ENCODE assay signal across 21 cellular contexts in the genomic region with DNA sequence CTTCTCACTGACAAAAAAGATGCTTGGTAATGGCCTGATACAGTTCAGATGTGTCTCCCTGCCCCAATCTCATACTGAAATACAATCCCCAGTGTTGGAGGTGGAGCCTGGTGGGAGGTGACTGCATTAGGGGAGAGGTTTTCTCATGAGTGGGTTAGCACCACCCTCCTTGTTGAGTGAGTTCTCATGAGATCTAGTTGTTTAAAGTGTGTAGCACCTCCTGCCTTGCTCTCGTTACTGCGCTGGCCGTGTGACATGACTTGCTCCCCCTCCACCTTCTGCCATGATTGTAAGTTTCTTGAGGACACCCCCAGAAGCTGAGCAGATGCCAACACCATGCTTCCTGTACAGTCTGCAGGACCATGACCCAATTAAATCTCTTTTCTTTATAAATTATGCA. TPM values are rescaled to one million over a fixed set of nuclear protein-coding genes. Genes with fewer than 3 reads are reported as not detected.
A peak's percentile ranks its signal among the peaks of the same experiment; 100 is the strongest.
DNase-seq lines count a peak whose midpoint lies in the region; ATAC-seq, FAIRE-seq and TF ChIP-seq lines count a peak whose summit lies in the region.
"Had no signal": no experiment of that assay in that cellular context is flagged by ENCODE, and none has a peak within 500 bp of the region (broad histone marks: within the 10 kb centered on the region; RNA-seq: fewer than 3 reads in every experiment).

No MANE protein-coding gene starts in this region.

- no peak overlapping the region for H2BK12ac ChIP-seq in H9 (ENCODE audit: insufficient read length, low read depth, low read length)

- no peak overlapping the region for H3K4ac ChIP-seq in H9 (ENCODE audit: low read depth, low read length)

- H3T11ph ChIP-seq in H9 (ENCODE audit: low read length): no peak overlapping the region

- peaks cover 17% of the 10 kb centered on the region for H3K36me3 Mint-ChIP-seq in activated CD4-positive, alpha-beta T cell treated with anti-CD3 and anti-CD28 coated beads for 36 hours (ENCODE audit: low read depth)
- H3K36me3 Mint-ChIP-seq in H9 (ENCODE audit: insufficient read depth in 1 of 3, low read depth in 3 of 3) (peaks cover 11 to 33% (median 17%) of the 10 kb centered on the region in 3 experiments), endodermal cell (ENCODE audit: low read depth) (peaks cover 22% of the 10 kb centered on the region)

- peaks cover 4% of the 10 kb centered on the region for H3K79me1 ChIP-seq in H9 (ENCODE audit: insufficient read depth, low read depth, low read length, poor library complexity, severe bottlenecking)

- SMC1A ChIA-PET in GM12878 (lab: Charles Lee; ENCODE audit: uncharacterized antibody, unreplicated experiment): interaction anchor here (1.2 to 2.2 kb wide), 3 partner anchors 23 to 85 kb away, joined by 3 to 6 read pairs (median 4); no protein-coding TSS in a partner anchor

- TF ChIP-seq EP300 in GM12878 (IDR thresholded peaks at IDR 0.05; ENCODE audit: borderline replicate concordance in 1 of 2, control insufficient read depth in 1 of 2, low read depth in 2 of 2, low read length in 2 of 2): no peak

- no peak overlapping the region for H2BK5ac ChIP-seq in H9 (ENCODE audit: insufficient read length, low read length)

- no peak overlapping the region for H4K91ac ChIP-seq in H9 (ENCODE audit: insufficient read length, low read depth, low read length)

- in situ Hi-C loops in GM12878 (cut with MboI): no loop called here

- no peak for FAIRE-seq in GM12878 (lab: Jason Lieb, UNC)
- FAIRE-seq: G401.6, GM19239 had no signal

- no peak overlapping the region for H4K5ac ChIP-seq in H9 (ENCODE audit: insufficient read length, low read depth, low read length)

- peak; percentile 22 for DNase-seq in activated CD4-positive, alpha-beta T cell treated with anti-CD3 and anti-CD28 coated beads for 36 hours
- DNase-seq in activated CD4-positive, alpha-beta T cell treated with anti-CD3 and anti-CD28 coated beads, Interleukin-2, amount 50 U/mL, for 1 hour: no peak
- no peak for DNase-seq in H9
- DNase-seq in GM12878 (ENCODE audit: low read depth, low spot score): no peak
- no peak for DNase-seq in endodermal cell
- no peak for DNase-seq in HuH-7 (ENCODE audit: low spot score)
- DNase-seq in NCI-H128 (lab: John Stamatoyannopoulos, UW; ENCODE audit: unreplicated experiment): no peak
- DNase-seq: C1 segment of cervical spinal cord; Calu3; CD4-positive, alpha-beta T cell; DMS 273 treated with DMSO at 0.1 percent for 48 hours; DMS79 treated with DMSO at 0.1 percent for 48 hours; EL; GM23248; H7; IMR-90; KG1 had no signal

- H3K27me3 ChIP-seq in H9 (ENCODE audit: insufficient read depth, low read length) (no peaks in the 10 kb centered on the region; the same call in 1 of the 2 replicates), GM12878 (replicated peaks in 1 of 2; ENCODE audit: control insufficient read depth in 2 of 2, insufficient read depth in 2 of 2, low read length in 1 of 2) (no peaks in the 10 kb centered on the region), endodermal cell (ENCODE audit: control insufficient read depth, insufficient read depth, low read length, poor library complexity, severe bottlenecking) (no peaks in the 10 kb centered on the region)

- H3K9ac ChIP-seq in H9 (ENCODE audit: extremely low read depth, insufficient read length, low read length) (no peak overlapping the region), GM12878 (ENCODE audit: control insufficient read depth, insufficient read depth, low read length) (no peak overlapping the region), endodermal cell (ENCODE audit: extremely low read depth, low read length, poor library complexity, severe bottlenecking) (no peak overlapping the region)
- H3K9ac ChIP-seq: GM23248 had no signal

- H3K9me3 Mint-ChIP-seq in activated CD4-positive, alpha-beta T cell treated with anti-CD3 and anti-CD28 coated beads for 36 hours (ENCODE audit: low read depth): no peaks in the 10 kb centered on the region
- H3K9me3 Mint-ChIP-seq in H9: no peaks in the 10 kb centered on the region
- H3K9me3 Mint-ChIP-seq in endodermal cell: no peaks in the 10 kb centered on the region
- H3K9me3 Mint-ChIP-seq: CD4-positive, alpha-beta T cell had no signal

- intact Hi-C loops in activated CD4-positive, alpha-beta T cell treated with anti-CD3 and anti-CD28 coated beads for 36 hours (cut with DNase I, micrococcal nuclease): no loop called here
- intact Hi-C loops in GM12878 (cut with micrococcal nuclease; ENCODE audit: unreplicated experiment): no loop called here

- WGBS in H9 (ENCODE audit: extremely low coverage, insufficient read length, low lambda C conversion rate): no CpG with 5 or more reads among the region's 3 CpGs
- 85% methylated on average over 3 of the region's 3 CpGs for WGBS in GM12878 (ENCODE audit: insufficient coverage, insufficient replicate concordance, low lambda C conversion rate, missing lambda C conversion rate)
- WGBS in endodermal cell (ENCODE audit: insufficient coverage in 1 of 2, insufficient read length in 1 of 2), 2 experiments: 71 to 89% methylated on average over 3 of the region's 3 CpGs

- no peak overlapping the region for H3K14ac ChIP-seq in H9 (ENCODE audit: insufficient read depth, low read length)

- H2BK20ac ChIP-seq in H9 (ENCODE audit: low read depth, low read length, poor library complexity, severe bottlenecking): no peak overlapping the region

- H2BK15ac ChIP-seq in H9 (ENCODE audit: low read depth, low read length): no peak overlapping the region

- H2AK5ac ChIP-seq in H9 (ENCODE audit: insufficient read length, low read length): no peak overlapping the region

- peaks cover 18 to 47% of the 10 kb centered on the region in 2 experiments for H3K36me3 ChIP-seq in GM12878 (ENCODE audit: control insufficient read depth in 2 of 2, insufficient read depth in 2 of 2, low read length in 1 of 2)
- H3K36me3 ChIP-seq in endodermal cell (ENCODE audit: control insufficient read depth, insufficient read depth, low read length): peaks cover 83% of the 10 kb centered on the region

- TF ChIP-seq CTCF in H9 (conservative IDR thresholded peaks at IDR 0.05): peak; percentile 32; the same call in 2 of the 3 replicates
- TF ChIP-seq CTCF in GM12878 (IDR thresholded peaks at IDR 0.05 in 2 of 3, conservative IDR thresholded peaks at IDR 0.05 in 1 of 3; ENCODE audit: control insufficient read depth in 2 of 3, extremely low read depth in 1 of 3, insufficient read depth in 1 of 3, low read depth in 3 of 3, low read length in 3 of 3): no peak
- TF ChIP-seq CTCF in endodermal cell (conservative IDR thresholded peaks at IDR 0.05): peak; percentile 39

- CTCF ChIA-PET in activated CD4-positive, alpha-beta T cell treated with anti-CD3 and anti-CD28 coated beads for 36 hours (lab: Charles Lee): interaction anchor here (0.6 to 1.7 kb wide), 4 partner anchors 10 to 51 kb away, joined by 3 to 6 read pairs (median 3); no protein-coding TSS in a partner anchor
- CTCF ChIA-PET in GM12878 (lab: Yijun Ruan, JAX): interaction anchor here (0.8 to 1.1 kb wide), 2 partner anchors 12 to 21 kb away, joined by 3 read pairs; no protein-coding TSS in a partner anchor

- TF ChIP-seq RAD21 in GM12878 (IDR thresholded peaks at IDR 0.05; ENCODE audit: insufficient read depth, low read depth, low read length): no peak

- H3K9me3 ChIP-seq in H9 (ENCODE audit: control insufficient read depth, low read depth, low read length) (no peaks in the 10 kb centered on the region), GM12878 (replicated peaks; ENCODE audit: control insufficient read depth, insufficient read depth, low read length) (no peaks in the 10 kb centered on the region), endodermal cell (ENCODE audit: control insufficient read depth, low read length) (no peaks in the 10 kb centered on the region)

- no peak for TF ChIP-seq POLR2A in GM12878 (IDR thresholded peaks at IDR 0.05; ENCODE audit: low read depth, low read length)

- ATAC-seq in activated CD4-positive, alpha-beta T cell treated with anti-CD3 and anti-CD28 coated beads for 36 hours: peak; percentile 23
- no peak for ATAC-seq in GM12878
- no peak for ATAC-seq in HG02588 (IDR thresholded peaks at IDR 0.05; ENCODE audit: unreplicated experiment)

- no peak overlapping the region for H2AFZ ChIP-seq in H9 (ENCODE audit: low read length)
- H2AFZ ChIP-seq in GM12878 (ENCODE audit: control insufficient read depth, low read depth, low read length): no peak overlapping the region
- H2AFZ ChIP-seq: GM23248 had no signal

- BruUV-seq in GM12878 (replicated peaks; lab: Mats Ljungman, UMichigan): no TSS peak

- H3K27me3 Mint-ChIP-seq in activated CD4-positive, alpha-beta T cell treated with anti-CD3 and anti-CD28 coated beads for 36 hours: no peaks in the 10 kb centered on the region
- H3K27me3 Mint-ChIP-seq in H9 (ENCODE audit: low read depth): no peaks in the 10 kb centered on the region
- no peaks in the 10 kb centered on the region for H3K27me3 Mint-ChIP-seq in endodermal cell (ENCODE audit: insufficient read depth)
- H3K27me3 Mint-ChIP-seq: B cell; CD4-positive, alpha-beta T cell had no signal

- H3K4me2 ChIP-seq in H9 (ENCODE audit: insufficient read depth, insufficient read length, low read length): no peak overlapping the region
- peak overlapping the region; percentile 11; the same call in 1 of the 2 replicates for H3K4me2 ChIP-seq in GM12878 (ENCODE audit: control insufficient read depth, insufficient read depth)

- H3K79me2 ChIP-seq in H9 (ENCODE audit: insufficient read depth, low read length): peaks cover 6% of the 10 kb centered on the region; the same call in 1 of the 2 replicates
- H3K79me2 ChIP-seq in GM12878 (ENCODE audit: control insufficient read depth, insufficient read depth, low read length): peaks cover 43% of the 10 kb centered on the region

- H2BK120ac ChIP-seq in H9 (ENCODE audit: low read depth, low read length, poor library complexity, severe bottlenecking): no peak overlapping the region

- H3K4me3 Mint-ChIP-seq in activated CD4-positive, alpha-beta T cell treated with anti-CD3 and anti-CD28 coated beads for 36 hours: no peak overlapping the region
- no peak overlapping the region for H3K4me3 Mint-ChIP-seq in H9
- H3K4me3 Mint-ChIP-seq in endodermal cell: no peak overlapping the region
- H3K4me3 Mint-ChIP-seq: B cell; CD4-positive, alpha-beta T cell had no signal

- H3K18ac ChIP-seq in H9 (ENCODE audit: insufficient read length, low read depth, low read length): no peak overlapping the region

- no peak overlapping the region for H3K23ac ChIP-seq in H9 (ENCODE audit: insufficient read length, low read depth, low read length)

- H3K4me3 ChIP-seq in GM12878 (no peak overlapping the region), endodermal cell (ENCODE audit: low read length) (no peak overlapping the region)
- H3K4me3 ChIP-seq: GM23248 had no signal

- H3K4me1 Mint-ChIP-seq in activated CD4-positive, alpha-beta T cell treated with anti-CD3 and anti-CD28 coated beads for 36 hours: peaks cover 18% of the 10 kb centered on the region
- no peaks in the 10 kb centered on the region for H3K4me1 Mint-ChIP-seq in H9
- H3K4me1 Mint-ChIP-seq in endodermal cell: peaks cover 11% of the 10 kb centered on the region

- RAD21 ChIA-PET in GM12878 (lab: Charles Lee; ENCODE audit: unreplicated experiment): interaction anchor here (1.2 kb wide), 1 partner anchor 85 kb away, joined by 4 read pairs; no protein-coding TSS in a partner anchor

- H3K23me2 ChIP-seq in H9 (ENCODE audit: insufficient read length, low read depth, low read length, poor library complexity, severe bottlenecking): peaks cover 6% of the 10 kb centered on the region

- H4K8ac ChIP-seq in H9 (replicated peaks; ENCODE audit: insufficient read length, low read depth, low read length): no peak overlapping the region

- POLR2A ChIA-PET in activated CD4-positive, alpha-beta T cell treated with anti-CD3 and anti-CD28 coated beads for 36 hours (lab: Charles Lee): no interaction called here
- POLR2A ChIA-PET in GM12878 (lab: Charles Lee): interaction anchor here (0.6 kb wide), 2 partner anchors 8 to 15 kb away, joined by 3 to 4 read pairs; no protein-coding TSS in a partner anchor

- H3K27ac ChIP-seq in H9 (ENCODE audit: insufficient read length, low read depth, low read length): no peak overlapping the region
- H3K27ac ChIP-seq in GM12878 (ENCODE audit: control insufficient read depth, insufficient read depth): no peak overlapping the region
- no peak overlapping the region for H3K27ac ChIP-seq in endodermal cell (ENCODE audit: low read depth, low read length)
- H3K27ac ChIP-seq: GM23248 had no signal

- H3K4me1 ChIP-seq in H9 (ENCODE audit: insufficient read depth, low read length) (peaks cover 3% of the 10 kb centered on the region; the same call in 1 of the 2 replicates), GM12878 (ENCODE audit: control insufficient read depth, insufficient read depth, low read length) (no peaks in the 10 kb centered on the region; the same call in 1 of the 2 replicates), endodermal cell (ENCODE audit: control insufficient read depth, insufficient read depth, low read length) (peaks cover 7% of the 10 kb centered on the region)

- peak overlapping the region; percentile 38 for H3K27ac Mint-ChIP-seq in activated CD4-positive, alpha-beta T cell treated with anti-CD3 and anti-CD28 coated beads for 36 hours
- H3K27ac Mint-ChIP-seq in H9 (no peak overlapping the region; a peak in 1 of 7 replicates), endodermal cell (peak overlapping the region; percentile 66)
- H3K27ac Mint-ChIP-seq: B cell; CD4-positive, alpha-beta T cell had no signal

- no peak overlapping the region for H3K56ac ChIP-seq in H9 (ENCODE audit: insufficient read length, low read depth, low read length)

- H4K20me1 ChIP-seq in H9 (ENCODE audit: control insufficient read depth, insufficient read depth, insufficient read length) (peaks cover 2% of the 10 kb centered on the region), GM12878 (ENCODE audit: control insufficient read depth, insufficient read depth) (no peaks in the 10 kb centered on the region)

RNA-seq across cellular contexts. Expression of a gene that starts 5.0 kb away (rescaled TPM):
- 10 to 100 TPM; 59.3 to 77.0 TPM for total RNA-seq in activated CD4-positive, alpha-beta T cell treated with anti-CD3 and anti-CD28 coated beads for 36 hours
- total RNA-seq in H9 (2021): 81.1 and 83.3 TPM in 2 replicates
- total RNA-seq in GM12878 (2013; cell fraction: nucleolus; rRNA removed): 85.7 and 95.6 TPM in 2 replicates
- 54.1 and 56.1 TPM in 2 replicates for total RNA-seq in GM12878 (2014; rRNA removed)
- total RNA-seq in GM12878 (2014; rRNA removed; fragmentation: Illumina TruSeq; extraction: Trizol): 40.3 and 43.8 TPM in 2 replicates
- total RNA-seq in GM12878 (2021): 45.5 and 50.0 TPM in 2 replicates
- 28.5 TPM for polyA plus RNA-seq in GM12878 (2011; ENCODE audit: low read depth)
- 9.6 and 17.0 TPM in 2 replicates for polyA plus RNA-seq in GM12878 (2011; rRNA removed)
- 18.1 and 18.7 TPM in 2 replicates for polyA plus RNA-seq in GM12878 (2011; cell fraction: cytosol; rRNA removed)
- 28.0 and 37.2 TPM in 2 replicates for polyA plus RNA-seq in GM12878 (2011; cell fraction: nucleus; rRNA removed)
- polyA plus RNA-seq in GM12878 (2012): 31.6 and 36.2 TPM in 2 replicates
- 51.0 and 56.5 TPM in 2 replicates for polyA plus RNA-seq in GM12878 (2014; fragmentation: Illumina TruSeq; extraction: Trizol)
- polyA plus RNA-seq in GM12878 (2014; fragmentation: Nextera tagmentation; extraction: Ambion mirVana): 10 to 100 TPM; 14.7 to 21.9 TPM
- polyA plus RNA-seq in GM12878 (2014; rRNA removed): 35.5 and 41.6 TPM in 2 replicates
- 100 to 1,000 TPM in 1 of 2 experiments, 10 to 100 TPM in 1; 98.5 to 100 TPM for polyA plus RNA-seq in GM12878 (2016; fragmentation: Nextera tagmentation; extraction: Ambion mirVana)
- polyA minus RNA-seq in GM12878 (2011; rRNA and poly(A)+ RNA removed): 18.0 and 22.7 TPM in 2 replicates
- 11.0 and 26.6 TPM in 2 replicates for polyA minus RNA-seq in GM12878 (2011; cell fraction: cytosol; rRNA and poly(A)+ RNA removed)
- 32.3 and 51.6 TPM in 2 replicates for polyA minus RNA-seq in GM12878 (2011; cell fraction: nucleus; rRNA and poly(A)+ RNA removed)
- total RNA-seq in endodermal cell: 10 to 100 TPM; 40.1 to 43.3 TPM
- 37.0 TPM for polyA plus RNA-seq in endodermal cell (2013, experiment 1 of 2)
- 38.7 TPM for polyA plus RNA-seq in endodermal cell (2013, experiment 2 of 2)

RNA-seq across cellular contexts. Expression of a gene that starts 6.0 kb away (rescaled TPM):
- 10 to 100 TPM; 21.4 to 28.0 TPM for total RNA-seq in activated CD4-positive, alpha-beta T cell treated with anti-CD3 and anti-CD28 coated beads for 36 hours
- total RNA-seq in H9 (2021): 41.5 and 45.6 TPM in 2 replicates
- 150 and 163 TPM in 2 replicates for total RNA-seq in GM12878 (2013; cell fraction: nucleolus; rRNA removed)
- 19.8 and 25.3 TPM in 2 replicates for total RNA-seq in GM12878 (2014; rRNA removed)
- total RNA-seq in GM12878 (2014; rRNA removed; fragmentation: Illumina TruSeq; extraction: Trizol): 13.5 and 14.9 TPM in 2 replicates
- total RNA-seq in GM12878 (2021): 32.0 and 37.3 TPM in 2 replicates
- polyA plus RNA-seq in GM12878 (2011; ENCODE audit: low read depth): 30.9 TPM
- 18.1 and 27.9 TPM in 2 replicates for polyA plus RNA-seq in GM12878 (2011; rRNA removed)
- polyA plus RNA-seq in GM12878 (2011; cell fraction: cytosol; rRNA removed): 42.1 and 52.0 TPM in 2 replicates
- polyA plus RNA-seq in GM12878 (2011; cell fraction: nucleus; rRNA removed): 296 and 299 TPM in 2 replicates
- polyA plus RNA-seq in GM12878 (2012): 47.6 and 54.4 TPM in 2 replicates
- 8.8 and 20.8 TPM in 2 replicates for polyA plus RNA-seq in GM12878 (2014; fragmentation: Illumina TruSeq; extraction: Trizol)
- polyA plus RNA-seq in GM12878 (2014; fragmentation: Nextera tagmentation; extraction: Ambion mirVana): 1 to 10 TPM in 1 of 2 experiments, under 1 TPM in 1; 0.50 to 1.6 TPM
- polyA plus RNA-seq in GM12878 (2014; rRNA removed): 50.9 and 59.0 TPM in 2 replicates
- 10 to 100 TPM in 1 of 2 experiments, 1 to 10 TPM in 1; 7.2 to 16.1 TPM for polyA plus RNA-seq in GM12878 (2016; fragmentation: Nextera tagmentation; extraction: Ambion mirVana)
- polyA minus RNA-seq in GM12878 (2011; rRNA and poly(A)+ RNA removed): 16.1 and 26.5 TPM in 2 replicates
- polyA minus RNA-seq in GM12878 (2011; cell fraction: cytosol; rRNA and poly(A)+ RNA removed): 7.8 and 10.8 TPM in 2 replicates
- 28.8 and 32.2 TPM in 2 replicates for polyA minus RNA-seq in GM12878 (2011; cell fraction: nucleus; rRNA and poly(A)+ RNA removed)
- total RNA-seq in endodermal cell: 10 to 100 TPM; 62.5 to 77.3 TPM
- polyA plus RNA-seq in endodermal cell (2013, experiment 1 of 2): 80.3 TPM
- 69.3 TPM for polyA plus RNA-seq in endodermal cell (2013, experiment 2 of 2)

RNA-seq across cellular contexts. Expression of a gene that starts 27.6 kb away (rescaled TPM):
- 10 to 100 TPM; 15.4 to 18.3 TPM for total RNA-seq in activated CD4-positive, alpha-beta T cell treated with anti-CD3 and anti-CD28 coated beads for 36 hours
- total RNA-seq in H9 (2021) (5.4 and 5.6 TPM in 2 replicates), GM12878 (2014; rRNA removed) (16.1 and 23.7 TPM in 2 replicates), GM12878 (2014; rRNA removed; fragmentation: Illumina TruSeq; extraction: Trizol) (12.4 and 13.5 TPM in 2 replicates), GM12878 (2021) (19.3 and 20.7 TPM in 2 replicates), endodermal cell (10 to 100 TPM; 10.2 to 38.0 TPM)
- total RNA-seq in GM12878 (2013; cell fraction: nucleolus; rRNA removed): 2.7 and 7.6 TPM in 2 replicates
- 14.1 TPM for polyA plus RNA-seq in GM12878 (2011; ENCODE audit: low read depth)
- polyA plus RNA-seq in GM12878 (2011; rRNA removed) (11.7 TPM in 2 replicates), GM12878 (2014; fragmentation: Illumina TruSeq; extraction: Trizol) (14.9 and 18.5 TPM in 2 replicates), GM12878 (2014; fragmentation: Nextera tagmentation; extraction: Ambion mirVana) (10 to 100 TPM; 21.1 to 33.9 TPM), GM12878 (2014; rRNA removed) (15.2 and 17.5 TPM in 2 replicates), GM12878 (2016; fragmentation: Nextera tagmentation; extraction: Ambion mirVana) (10 to 100 TPM; 25.8 to 30.5 TPM)
- polyA plus RNA-seq in GM12878 (2011; cell fraction: cytosol; rRNA removed): 4.6 and 8.8 TPM in 2 replicates
- 3.0 and 3.1 TPM in 2 replicates for polyA plus RNA-seq in GM12878 (2011; cell fraction: nucleus; rRNA removed)
- polyA plus RNA-seq in GM12878 (2012): 8.0 and 13.7 TPM in 2 replicates
- polyA minus RNA-seq in GM12878 (2011; rRNA and poly(A)+ RNA removed): 5.8 and 11.1 TPM in 2 replicates
- 2.8 and 7.9 TPM in 2 replicates for polyA minus RNA-seq in GM12878 (2011; cell fraction: cytosol; rRNA and poly(A)+ RNA removed)
- polyA minus RNA-seq in GM12878 (2011; cell fraction: nucleus; rRNA and poly(A)+ RNA removed): 0.67 and 2.8 TPM in 2 replicates
- polyA plus RNA-seq in endodermal cell (2013, experiment 1 of 2): 28.8 TPM
- polyA plus RNA-seq in endodermal cell (2013, experiment 2 of 2): 28.2 TPM

RNA-seq across cellular contexts. Expression of a gene that starts 27.7 kb away (rescaled TPM):
- total RNA-seq in activated CD4-positive, alpha-beta T cell treated with anti-CD3 and anti-CD28 coated beads for 36 hours: 10 to 100 TPM; 28.5 to 31.4 TPM
- 28.6 and 35.6 TPM in 2 replicates for total RNA-seq in H9 (2021)
- 87.7 and 93.3 TPM in 2 replicates for total RNA-seq in GM12878 (2013; cell fraction: nucleolus; rRNA removed)
- total RNA-seq in GM12878 (2014; rRNA removed): 16.4 and 16.7 TPM in 2 replicates
- total RNA-seq in GM12878 (2014; rRNA removed; fragmentation: Illumina TruSeq; extraction: Trizol): 9.3 and 11.7 TPM in 2 replicates
- 28.7 and 30.3 TPM in 2 replicates for total RNA-seq in GM12878 (2021)
- 19.8 TPM for polyA plus RNA-seq in GM12878 (2011; ENCODE audit: low read depth)
- polyA plus RNA-seq in GM12878 (2011; rRNA removed): 20.1 and 27.2 TPM in 2 replicates
- polyA plus RNA-seq in GM12878 (2011; cell fraction: cytosol; rRNA removed): 43.8 and 72.2 TPM in 2 replicates
- 67.9 and 71.8 TPM in 2 replicates for polyA plus RNA-seq in GM12878 (2011; cell fraction: nucleus; rRNA removed)
- polyA plus RNA-seq in GM12878 (2012): 17.5 and 19.5 TPM in 2 replicates
- 16.2 and 21.4 TPM in 2 replicates for polyA plus RNA-seq in GM12878 (2014; fragmentation: Illumina TruSeq; extraction: Trizol)
- polyA plus RNA-seq in GM12878 (2014; fragmentation: Nextera tagmentation; extraction: Ambion mirVana): under 1 TPM; 0.58 to 0.64 TPM
- 11.2 and 12.9 TPM in 2 replicates for polyA plus RNA-seq in GM12878 (2014; rRNA removed)
- 10 to 100 TPM; 15.4 to 16.0 TPM for polyA plus RNA-seq in GM12878 (2016; fragmentation: Nextera tagmentation; extraction: Ambion mirVana)
- polyA minus RNA-seq in GM12878 (2011; rRNA and poly(A)+ RNA removed): 42.9 and 101 TPM in 2 replicates
- polyA minus RNA-seq in GM12878 (2011; cell fraction: cytosol; rRNA and poly(A)+ RNA removed): 19.6 and 23.3 TPM in 2 replicates
- 45.8 and 69.4 TPM in 2 replicates for polyA minus RNA-seq in GM12878 (2011; cell fraction: nucleus; rRNA and poly(A)+ RNA removed)
- total RNA-seq in endodermal cell: 10 to 100 TPM; 44.3 to 56.7 TPM
- polyA plus RNA-seq in endodermal cell (2013, experiment 1 of 2): 30.3 TPM
- 26.0 TPM for polyA plus RNA-seq in endodermal cell (2013, experiment 2 of 2)

Comparison
In these comparisons a context has a peak if more than half of its experiments do, and no peak if none do; other contexts are left out.
1. H3K27ac Mint-ChIP-seq: peak in activated CD4-positive, alpha-beta T cell treated with anti-CD3 and anti-CD28 coated beads for 36 hours (single experiment) and endodermal cell (single experiment); none in H9 (0 of 3).
2. CTCF ChIP-seq: peak in H9 (single experiment) and endodermal cell (single experiment); none in GM12878 (0 of 3).